ENCODE assay signal across 1 cellular context in the genomic region with DNA sequence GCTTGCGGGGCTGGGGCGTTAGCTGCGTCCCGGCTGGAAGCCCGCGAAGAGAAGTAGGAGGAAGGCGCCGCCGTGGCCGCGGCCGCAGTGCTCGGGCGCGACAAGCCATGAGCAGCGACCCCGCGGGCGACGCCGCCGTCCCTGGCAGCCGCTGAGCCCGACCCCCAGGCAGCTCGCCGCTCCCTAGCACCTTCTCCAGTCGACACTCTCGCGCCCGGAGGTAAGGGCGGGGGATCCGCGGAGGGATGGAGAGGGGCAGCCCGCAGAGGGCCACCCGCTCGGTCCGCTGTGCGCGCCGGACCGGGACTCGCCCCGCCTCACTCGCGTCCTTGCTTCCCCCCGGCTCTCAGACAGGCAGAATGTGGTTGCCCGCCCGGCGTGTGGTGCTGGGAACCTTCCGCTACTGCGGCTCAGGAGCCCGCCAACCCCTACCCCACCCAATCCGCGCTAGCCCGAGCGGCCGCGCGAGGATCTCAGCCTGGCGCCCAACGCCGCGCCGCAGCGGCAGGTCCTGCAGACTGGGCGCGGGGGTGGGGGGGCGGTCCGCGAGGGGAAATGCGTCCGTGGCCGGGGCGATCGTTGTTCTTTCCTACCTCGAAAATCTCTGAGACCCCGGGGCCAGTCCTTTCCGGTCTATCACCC.
TF ChIP-seq lines count a peak whose summit lies in the region.

A gene (plus strand): TSS at position 18 of the 642 bp plus-strand sequence. CDS start 53,354 bp downstream, outside the sequence.

TF ChIP-seq in HEK293, 187 proteins besides CTCF, POLR2A, EP300 and RAD21 (continued from another document and continues in another):
- TF ChIP-seq KLF10 (tag by site-specific recombination; IDR thresholded peaks at IDR 0.05), result peak; percentile 12; the same call in 1 of the 2 replicates
- TF ChIP-seq KLF8 (tag by site-specific recombination; IDR thresholded peaks at IDR 0.05), result peak; percentile 51; the same call in 1 of the 2 replicates
- 0 out of 2 replicates have a peak, but pooled peaks have one; percentile 19 for TF ChIP-seq ZBTB7A (tag by site-specific recombination; IDR thresholded peaks at IDR 0.05; ENCODE audit: low read depth)
- TF ChIP-seq, protein P1, sequence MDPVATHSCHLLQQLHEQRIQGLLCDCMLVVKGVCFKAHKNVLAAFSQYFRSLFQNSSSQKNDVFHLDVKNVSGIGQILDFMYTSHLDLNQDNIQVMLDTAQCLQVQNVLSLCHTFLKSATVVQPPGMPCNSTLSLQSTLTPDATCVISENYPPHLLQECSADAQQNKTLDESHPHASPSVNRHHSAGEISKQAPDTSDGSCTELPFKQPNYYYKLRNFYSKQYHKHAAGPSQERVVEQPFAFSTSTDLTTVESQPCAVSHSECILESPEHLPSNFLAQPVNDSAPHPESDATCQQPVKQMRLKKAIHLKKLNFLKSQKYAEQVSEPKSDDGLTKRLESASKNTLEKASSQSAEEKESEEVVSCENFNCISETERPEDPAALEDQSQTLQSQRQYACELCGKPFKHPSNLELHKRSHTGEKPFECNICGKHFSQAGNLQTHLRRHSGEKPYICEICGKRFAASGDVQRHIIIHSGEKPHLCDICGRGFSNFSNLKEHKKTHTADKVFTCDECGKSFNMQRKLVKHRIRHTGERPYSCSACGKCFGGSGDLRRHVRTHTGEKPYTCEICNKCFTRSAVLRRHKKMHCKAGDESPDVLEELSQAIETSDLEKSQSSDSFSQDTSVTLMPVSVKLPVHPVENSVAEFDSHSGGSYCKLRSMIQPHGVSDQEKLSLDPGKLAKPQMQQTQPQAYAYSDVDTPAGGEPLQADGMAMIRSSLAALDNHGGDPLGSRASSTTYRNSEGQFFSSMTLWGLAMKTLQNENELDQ (tag by site-specific recombination; IDR thresholded peaks at IDR 0.05; ENCODE audit: low read depth), result no peak
- TF ChIP-seq, protein P2, sequence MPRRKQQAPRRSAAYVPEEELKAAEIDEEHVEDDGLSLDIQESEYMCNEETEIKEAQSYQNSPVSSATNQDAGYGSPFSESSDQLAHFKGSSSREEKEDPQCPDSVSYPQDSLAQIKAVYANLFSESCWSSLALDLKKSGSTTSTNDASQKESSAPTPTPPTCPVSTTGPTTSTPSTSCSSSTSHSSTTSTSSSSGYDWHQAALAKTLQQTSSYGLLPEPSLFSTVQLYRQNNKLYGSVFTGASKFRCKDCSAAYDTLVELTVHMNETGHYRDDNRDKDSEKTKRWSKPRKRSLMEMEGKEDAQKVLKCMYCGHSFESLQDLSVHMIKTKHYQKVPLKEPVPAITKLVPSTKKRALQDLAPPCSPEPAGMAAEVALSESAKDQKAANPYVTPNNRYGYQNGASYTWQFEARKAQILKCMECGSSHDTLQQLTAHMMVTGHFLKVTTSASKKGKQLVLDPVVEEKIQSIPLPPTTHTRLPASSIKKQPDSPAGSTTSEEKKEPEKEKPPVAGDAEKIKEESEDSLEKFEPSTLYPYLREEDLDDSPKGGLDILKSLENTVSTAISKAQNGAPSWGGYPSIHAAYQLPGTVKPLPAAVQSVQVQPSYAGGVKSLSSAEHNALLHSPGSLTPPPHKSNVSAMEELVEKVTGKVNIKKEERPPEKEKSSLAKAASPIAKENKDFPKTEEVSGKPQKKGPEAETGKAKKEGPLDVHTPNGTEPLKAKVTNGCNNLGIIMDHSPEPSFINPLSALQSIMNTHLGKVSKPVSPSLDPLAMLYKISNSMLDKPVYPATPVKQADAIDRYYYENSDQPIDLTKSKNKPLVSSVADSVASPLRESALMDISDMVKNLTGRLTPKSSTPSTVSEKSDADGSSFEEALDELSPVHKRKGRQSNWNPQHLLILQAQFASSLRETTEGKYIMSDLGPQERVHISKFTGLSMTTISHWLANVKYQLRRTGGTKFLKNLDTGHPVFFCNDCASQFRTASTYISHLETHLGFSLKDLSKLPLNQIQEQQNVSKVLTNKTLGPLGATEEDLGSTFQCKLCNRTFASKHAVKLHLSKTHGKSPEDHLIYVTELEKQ (tag by site-specific recombination; IDR thresholded peaks at IDR 0.05; ENCODE audit: borderline replicate concordance), result no peak
- no peak for TF ChIP-seq ZNF37A (tag by site-specific recombination; IDR thresholded peaks at IDR 0.05)
- TF ChIP-seq ZBTB17 (tag by site-specific recombination; IDR thresholded peaks at IDR 0.05), result no peak
- TF ChIP-seq ZBTB8A (tag by site-specific recombination; IDR thresholded peaks at IDR 0.05), result peak; percentile 88
- 0 out of 2 replicates have a peak, but pooled peaks have one; percentile 26 for TF ChIP-seq ZNF324 (tag by site-specific recombination; IDR thresholded peaks at IDR 0.05)
- no peak for TF ChIP-seq HOXA7 (CRISPR knock-in tag; IDR thresholded peaks at IDR 0.05; ENCODE audit: borderline replicate concordance)
- no peak; the same call in 1 of the 2 replicates for TF ChIP-seq MZF1 (tag by site-specific recombination; IDR thresholded peaks at IDR 0.05; ENCODE audit: borderline replicate concordance)
- no peak for TF ChIP-seq ZNF529 (tag by site-specific recombination; IDR thresholded peaks at IDR 0.05; ENCODE audit: insufficient replicate concordance)
- TF ChIP-seq ZNF354C (tag by site-specific recombination; IDR thresholded peaks at IDR 0.05; ENCODE audit: borderline replicate concordance, low read depth), result no peak
- TF ChIP-seq ZFP69B (tag by site-specific recombination; IDR thresholded peaks at IDR 0.05), result no peak
- TF ChIP-seq KLF1 (tag by site-specific recombination; IDR thresholded peaks at IDR 0.05), result peak; percentile 32
- TF ChIP-seq ZNF791 (tag by site-specific recombination; IDR thresholded peaks at IDR 0.05), result no peak
- TF ChIP-seq ZNF48 (tag by site-specific recombination; IDR thresholded peaks at IDR 0.05), result no peak
- TF ChIP-seq, protein P3, sequence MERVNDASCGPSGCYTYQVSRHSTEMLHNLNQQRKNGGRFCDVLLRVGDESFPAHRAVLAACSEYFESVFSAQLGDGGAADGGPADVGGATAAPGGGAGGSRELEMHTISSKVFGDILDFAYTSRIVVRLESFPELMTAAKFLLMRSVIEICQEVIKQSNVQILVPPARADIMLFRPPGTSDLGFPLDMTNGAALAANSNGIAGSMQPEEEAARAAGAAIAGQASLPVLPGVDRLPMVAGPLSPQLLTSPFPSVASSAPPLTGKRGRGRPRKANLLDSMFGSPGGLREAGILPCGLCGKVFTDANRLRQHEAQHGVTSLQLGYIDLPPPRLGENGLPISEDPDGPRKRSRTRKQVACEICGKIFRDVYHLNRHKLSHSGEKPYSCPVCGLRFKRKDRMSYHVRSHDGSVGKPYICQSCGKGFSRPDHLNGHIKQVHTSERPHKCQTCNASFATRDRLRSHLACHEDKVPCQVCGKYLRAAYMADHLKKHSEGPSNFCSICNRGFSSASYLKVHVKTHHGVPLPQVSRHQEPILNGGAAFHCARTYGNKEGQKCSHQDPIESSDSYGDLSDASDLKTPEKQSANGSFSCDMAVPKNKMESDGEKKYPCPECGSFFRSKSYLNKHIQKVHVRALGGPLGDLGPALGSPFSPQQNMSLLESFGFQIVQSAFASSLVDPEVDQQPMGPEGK (tag by site-specific recombination; IDR thresholded peaks at IDR 0.05), result peak; percentile 74
- TF ChIP-seq ZNF2 (tag by site-specific recombination; IDR thresholded peaks at IDR 0.05), result peak; percentile 43; the same call in 1 of the 2 replicates
- TF ChIP-seq, protein P4, sequence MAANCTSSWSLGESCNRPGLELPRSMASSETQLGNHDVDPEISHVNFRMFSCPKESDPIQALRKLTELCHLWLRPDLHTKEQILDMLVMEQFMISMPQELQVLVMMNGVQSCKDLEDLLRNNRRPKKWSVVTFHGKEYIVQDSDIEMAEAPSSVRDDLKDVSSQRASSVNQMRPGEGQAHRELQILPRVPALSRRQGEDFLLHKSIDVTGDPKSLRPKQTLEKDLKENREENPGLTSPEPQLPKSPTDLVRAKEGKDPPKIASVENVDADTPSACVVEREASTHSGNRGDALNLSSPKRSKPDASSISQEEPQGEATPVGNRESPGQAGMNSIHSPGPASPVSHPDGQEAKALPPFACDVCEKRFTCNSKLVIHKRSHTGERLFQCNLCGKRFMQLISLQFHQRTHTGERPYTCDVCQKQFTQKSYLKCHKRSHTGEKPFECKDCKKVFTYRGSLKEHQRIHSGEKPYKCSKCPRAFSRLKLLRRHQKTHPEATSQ (tag by site-specific recombination; IDR thresholded peaks at IDR 0.05), result peak; percentile 33; the same call in 1 of the 2 replicates
- TF ChIP-seq, protein P5, sequence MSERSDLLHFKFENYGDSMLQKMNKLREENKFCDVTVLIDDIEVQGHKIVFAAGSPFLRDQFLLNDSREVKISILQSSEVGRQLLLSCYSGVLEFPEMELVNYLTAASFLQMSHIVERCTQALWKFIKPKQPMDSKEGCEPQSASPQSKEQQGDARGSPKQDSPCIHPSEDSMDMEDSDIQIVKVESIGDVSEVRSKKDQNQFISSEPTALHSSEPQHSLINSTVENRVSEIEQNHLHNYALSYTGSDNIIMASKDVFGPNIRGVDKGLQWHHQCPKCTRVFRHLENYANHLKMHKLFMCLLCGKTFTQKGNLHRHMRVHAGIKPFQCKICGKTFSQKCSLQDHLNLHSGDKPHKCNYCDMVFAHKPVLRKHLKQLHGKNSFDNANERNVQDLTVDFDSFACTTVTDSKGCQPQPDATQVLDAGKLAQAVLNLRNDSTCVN (tag by site-specific recombination; optimal IDR thresholded peaks at IDR 0.05), result peak; percentile 98
- TF ChIP-seq ZIC2 (tag by site-specific recombination; IDR thresholded peaks at IDR 0.05), result peak; percentile 83
- TF ChIP-seq, protein P6, sequence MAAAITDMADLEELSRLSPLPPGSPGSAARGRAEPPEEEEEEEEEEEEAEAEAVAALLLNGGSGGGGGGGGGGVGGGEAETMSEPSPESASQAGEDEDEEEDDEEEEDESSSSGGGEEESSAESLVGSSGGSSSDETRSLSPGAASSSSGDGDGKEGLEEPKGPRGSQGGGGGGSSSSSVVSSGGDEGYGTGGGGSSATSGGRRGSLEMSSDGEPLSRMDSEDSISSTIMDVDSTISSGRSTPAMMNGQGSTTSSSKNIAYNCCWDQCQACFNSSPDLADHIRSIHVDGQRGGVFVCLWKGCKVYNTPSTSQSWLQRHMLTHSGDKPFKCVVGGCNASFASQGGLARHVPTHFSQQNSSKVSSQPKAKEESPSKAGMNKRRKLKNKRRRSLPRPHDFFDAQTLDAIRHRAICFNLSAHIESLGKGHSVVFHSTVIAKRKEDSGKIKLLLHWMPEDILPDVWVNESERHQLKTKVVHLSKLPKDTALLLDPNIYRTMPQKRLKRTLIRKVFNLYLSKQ (tag by site-specific recombination; IDR thresholded peaks at IDR 0.05; ENCODE audit: borderline replicate concordance), result no peak
- TF ChIP-seq, protein P7, sequence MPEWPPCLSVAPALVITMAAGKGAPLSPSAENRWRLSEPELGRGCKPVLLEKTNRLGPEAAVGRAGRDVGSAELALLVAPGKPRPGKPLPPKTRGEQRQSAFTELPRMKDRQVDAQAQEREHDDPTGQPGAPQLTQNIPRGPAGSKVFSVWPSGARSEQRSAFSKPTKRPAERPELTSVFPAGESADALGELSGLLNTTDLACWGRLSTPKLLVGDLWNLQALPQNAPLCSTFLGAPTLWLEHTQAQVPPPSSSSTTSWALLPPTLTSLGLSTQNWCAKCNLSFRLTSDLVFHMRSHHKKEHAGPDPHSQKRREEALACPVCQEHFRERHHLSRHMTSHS (tag by site-specific recombination; IDR thresholded peaks at IDR 0.05), result no peak
- TF ChIP-seq, protein P8, sequence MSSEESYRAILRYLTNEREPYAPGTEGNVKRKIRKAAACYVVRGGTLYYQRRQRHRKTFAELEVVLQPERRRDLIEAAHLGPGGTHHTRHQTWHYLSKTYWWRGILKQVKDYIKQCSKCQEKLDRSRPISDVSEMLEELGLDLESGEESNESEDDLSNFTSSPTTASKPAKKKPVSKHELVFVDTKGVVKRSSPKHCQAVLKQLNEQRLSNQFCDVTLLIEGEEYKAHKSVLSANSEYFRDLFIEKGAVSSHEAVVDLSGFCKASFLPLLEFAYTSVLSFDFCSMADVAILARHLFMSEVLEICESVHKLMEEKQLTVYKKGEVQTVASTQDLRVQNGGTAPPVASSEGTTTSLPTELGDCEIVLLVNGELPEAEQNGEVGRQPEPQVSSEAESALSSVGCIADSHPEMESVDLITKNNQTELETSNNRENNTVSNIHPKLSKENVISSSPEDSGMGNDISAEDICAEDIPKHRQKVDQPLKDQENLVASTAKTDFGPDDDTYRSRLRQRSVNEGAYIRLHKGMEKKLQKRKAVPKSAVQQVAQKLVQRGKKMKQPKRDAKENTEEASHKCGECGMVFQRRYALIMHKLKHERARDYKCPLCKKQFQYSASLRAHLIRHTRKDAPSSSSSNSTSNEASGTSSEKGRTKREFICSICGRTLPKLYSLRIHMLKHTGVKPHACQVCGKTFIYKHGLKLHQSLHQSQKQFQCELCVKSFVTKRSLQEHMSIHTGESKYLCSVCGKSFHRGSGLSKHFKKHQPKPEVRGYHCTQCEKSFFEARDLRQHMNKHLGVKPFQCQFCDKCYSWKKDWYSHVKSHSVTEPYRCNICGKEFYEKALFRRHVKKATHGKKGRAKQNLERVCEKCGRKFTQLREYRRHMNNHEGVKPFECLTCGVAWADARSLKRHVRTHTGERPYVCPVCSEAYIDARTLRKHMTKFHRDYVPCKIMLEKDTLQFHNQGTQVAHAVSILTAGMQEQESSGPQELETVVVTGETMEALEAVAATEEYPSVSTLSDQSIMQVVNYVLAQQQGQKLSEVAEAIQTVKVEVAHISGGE (tag by site-specific recombination; conservative IDR thresholded peaks at IDR 0.05; ENCODE audit: low read depth), result peak; percentile 61
- 0 out of 2 replicates have a peak, but pooled peaks have one; percentile 32 for TF ChIP-seq ZNF660 (tag by site-specific recombination; IDR thresholded peaks at IDR 0.05)
- peak; percentile 34; the same call in 1 of the 2 replicates for TF ChIP-seq BCL11B (tag by site-specific recombination; IDR thresholded peaks at IDR 0.05; ENCODE audit: low read depth)
- no peak for TF ChIP-seq REPIN1 (tag by site-specific recombination; IDR thresholded peaks at IDR 0.05; ENCODE audit: low read depth)
- TF ChIP-seq ZNF785 (tag by site-specific recombination; IDR thresholded peaks at IDR 0.05), result peak; percentile 66; the same call in 1 of the 2 replicates
- no peak for TF ChIP-seq ZNF654 (tag by site-specific recombination; IDR thresholded peaks at IDR 0.05; ENCODE audit: low read depth)
- no peak for TF ChIP-seq ZNF169 (tag by site-specific recombination; IDR thresholded peaks at IDR 0.05)
- TF ChIP-seq, protein P9, sequence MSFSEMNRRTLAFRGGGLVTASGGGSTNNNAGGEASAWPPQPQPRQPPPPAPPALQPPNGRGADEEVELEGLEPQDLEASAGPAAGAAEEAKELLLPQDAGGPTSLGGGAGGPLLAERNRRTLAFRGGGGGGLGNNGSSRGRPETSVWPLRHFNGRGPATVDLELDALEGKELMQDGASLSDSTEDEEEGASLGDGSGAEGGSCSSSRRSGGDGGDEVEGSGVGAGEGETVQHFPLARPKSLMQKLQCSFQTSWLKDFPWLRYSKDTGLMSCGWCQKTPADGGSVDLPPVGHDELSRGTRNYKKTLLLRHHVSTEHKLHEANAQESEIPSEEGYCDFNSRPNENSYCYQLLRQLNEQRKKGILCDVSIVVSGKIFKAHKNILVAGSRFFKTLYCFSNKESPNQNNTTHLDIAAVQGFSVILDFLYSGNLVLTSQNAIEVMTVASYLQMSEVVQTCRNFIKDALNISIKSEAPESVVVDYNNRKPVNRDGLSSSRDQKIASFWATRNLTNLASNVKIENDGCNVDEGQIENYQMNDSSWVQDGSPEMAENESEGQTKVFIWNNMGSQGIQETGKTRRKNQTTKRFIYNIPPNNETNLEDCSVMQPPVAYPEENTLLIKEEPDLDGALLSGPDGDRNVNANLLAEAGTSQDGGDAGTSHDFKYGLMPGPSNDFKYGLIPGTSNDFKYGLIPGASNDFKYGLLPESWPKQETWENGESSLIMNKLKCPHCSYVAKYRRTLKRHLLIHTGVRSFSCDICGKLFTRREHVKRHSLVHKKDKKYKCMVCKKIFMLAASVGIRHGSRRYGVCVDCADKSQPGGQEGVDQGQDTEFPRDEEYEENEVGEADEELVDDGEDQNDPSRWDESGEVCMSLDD (tag by site-specific recombination; IDR thresholded peaks at IDR 0.05), result no peak
- TF ChIP-seq ZNF514 (tag by site-specific recombination; IDR thresholded peaks at IDR 0.05), result no peak
- TF ChIP-seq ZNF138 (tag by site-specific recombination; IDR thresholded peaks at IDR 0.05; ENCODE audit: borderline replicate concordance), result no peak
- peak; percentile 72 for TF ChIP-seq SP2 (tag by site-specific recombination; IDR thresholded peaks at IDR 0.05)
